ENCODE assay signal across 9 cellular contexts in the genomic region with DNA sequence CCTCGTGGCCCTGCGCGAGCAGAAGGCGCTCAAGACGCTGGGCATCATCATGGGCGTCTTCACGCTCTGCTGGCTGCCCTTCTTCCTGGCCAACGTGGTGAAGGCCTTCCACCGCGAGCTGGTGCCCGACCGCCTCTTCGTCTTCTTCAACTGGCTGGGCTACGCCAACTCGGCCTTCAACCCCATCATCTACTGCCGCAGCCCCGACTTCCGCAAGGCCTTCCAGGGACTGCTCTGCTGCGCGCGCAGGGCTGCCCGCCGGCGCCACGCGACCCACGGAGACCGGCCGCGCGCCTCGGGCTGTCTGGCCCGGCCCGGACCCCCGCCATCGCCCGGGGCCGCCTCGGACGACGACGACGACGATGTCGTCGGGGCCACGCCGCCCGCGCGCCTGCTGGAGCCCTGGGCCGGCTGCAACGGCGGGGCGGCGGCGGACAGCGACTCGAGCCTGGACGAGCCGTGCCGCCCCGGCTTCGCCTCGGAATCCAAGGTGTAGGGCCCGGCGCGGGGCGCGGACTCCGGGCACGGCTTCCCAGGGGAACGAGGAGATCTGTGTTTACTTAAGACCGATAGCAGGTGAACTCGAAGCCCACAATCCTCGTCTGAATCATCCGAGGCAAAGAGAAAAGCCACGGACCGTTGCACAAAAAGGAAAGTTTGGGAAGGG.
DNase-seq lines count a peak whose midpoint lies in the region; ATAC-seq and TF ChIP-seq lines count a peak whose summit lies in the region.
"Had no signal": no experiment of that assay in that cellular context is flagged by ENCODE, and none has a peak within 500 bp of the region (broad histone marks: within the 10 kb centered on the region; RNA-seq: fewer than 3 reads in every experiment).

No MANE protein-coding gene starts in this region.

- peaks cover 3 to 5% of the 10 kb centered on the region in 2 donors for H3K4me1 ChIP-seq in mucosa of rectum (ENCODE audit: control insufficient read depth in 2 of 2, insufficient read depth in 2 of 2, low read length in 2 of 2)

- peaks cover 22 to 25% of the 10 kb centered on the region in 2 donors for H3K27me3 ChIP-seq in mucosa of rectum (ENCODE audit: control insufficient read depth in 2 of 2, insufficient read depth in 2 of 2, low read length in 2 of 2)

- DNase-seq in GM12864 (ENCODE audit: low read depth) (no peak), NCI-H526 treated with DMSO at 0.1 percent for 48 hours (lab: John Stamatoyannopoulos, UW) (peak; percentile 39), NCI-H2196 (lab: John Stamatoyannopoulos, UW; ENCODE audit: unreplicated experiment) (no peak)

- no peaks in the 10 kb centered on the region for H3K9me3 ChIP-seq in mucosa of rectum (ENCODE audit: control insufficient read depth in 2 of 2, low read length in 2 of 2)

- no peak for ATAC-seq in GM19397 (IDR thresholded peaks at IDR 0.05; ENCODE audit: unreplicated experiment)
- no peak for ATAC-seq in GM21515 (IDR thresholded peaks at IDR 0.05; ENCODE audit: unreplicated experiment)
- no peak for ATAC-seq in GM18909 (IDR thresholded peaks at IDR 0.05; ENCODE audit: poor library complexity, unreplicated experiment)
- ATAC-seq: K562 had no signal

- no peak for TF ChIP-seq CTCF in GM12864 (IDR thresholded peaks at IDR 0.05; ENCODE audit: low read depth, low read length, missing control alignments)

- no peaks in the 10 kb centered on the region for H3K36me3 ChIP-seq in mucosa of rectum (ENCODE audit: control insufficient read depth in 2 of 2, insufficient read depth in 2 of 2, low read length in 2 of 2)

- peak overlapping the region; percentile 18; the same call in 1 of the 2 replicates for H3K4me3 ChIP-seq in GM12864 (ENCODE audit: low read depth, low read length)
- H3K4me3 ChIP-seq in mucosa of rectum (ENCODE audit: low read length in 2 of 2), result peak overlapping the region; percentile 44 to 66
- H3K4me3 ChIP-seq: K562 had no signal

- H3K27ac ChIP-seq in cingulate gyrus (ENCODE audit: low read depth, low read length) (peak overlapping the region; percentile 63), mucosa of rectum (ENCODE audit: low read depth in 2 of 2, low read length in 2 of 2) (no peak overlapping the region)

- H3K9ac ChIP-seq in mucosa of rectum (ENCODE audit: low read depth in 1 of 2, low read length in 2 of 2), result peak overlapping the region in 1 of 2 donors; percentile 39
